ENCODE assay signal across 22 cellular contexts in genomic region chr15:69553686-69554085, GRCh38.
"Had no signal": no experiment of that assay in that cellular context is flagged by ENCODE, and none has a peak within 500 bp of the region (broad histone marks: within the 10 kb centered on the region; RNA-seq: fewer than 3 reads in every experiment).

No MANE protein-coding gene starts in this region.

- H3K4me1 ChIP-seq: suprapubic skin, uterus had no signal

- H3K36me3 ChIP-seq: esophagus squamous epithelium, gastrocnemius medialis, heart left ventricle, stomach, suprapubic skin, uterus had no signal

- H3K27me3 ChIP-seq: gastrocnemius medialis, uterus had no signal

- H3K9me3 ChIP-seq: uterus had no signal

- H3K27ac ChIP-seq: esophagus squamous epithelium, gastrocnemius medialis, heart left ventricle, suprapubic skin, uterus had no signal

- H3K4me3 ChIP-seq: esophagus squamous epithelium, gastrocnemius medialis, heart left ventricle, smooth muscle cell, stomach, suprapubic skin, uterus had no signal

- FAIRE-seq: islet of Langerhans had no signal

- DNase-seq: activated CD4-positive, alpha-beta T cell treated with anti-CD3 and anti-CD28 coated beads for 4 hours; activated CD4-positive, alpha-beta T cell treated with anti-CD3 and anti-CD28 coated beads, Interleukin-2, amount 50 U/mL, for 48 hours; activated CD4-positive, CD25-positive, alpha-beta regulatory T cell; activated CD8-positive, alpha-beta memory T cell treated with anti-CD3 and anti-CD28 coated beads, Interleukin-2, amount 50 U/mL, for 48 hours; activated naive CD4-positive, alpha-beta T cell treated with Interleukin-2 at 50 U/mL for 16 hours; activated naive CD8-positive, alpha-beta T cell treated with anti-CD3 and anti-CD28 coated beads for 36 hours; activated T-cell treated with anti-CD3 and anti-CD28 coated beads, Interleukin-2, amount 50 U/mL, for 48 hours; cerebellar nuclear complex; cortex of kidney; esophagus squamous epithelium; gastrocnemius medialis; heart left ventricle; naive B cell; occipital lobe; stimulated activated CD4-positive, alpha-beta T cell treated with anti-CD3 and anti-CD28 coated beads, Interleukin-15, amount 100 ng/mL, for 24 hours; uterus had no signal

- ATAC-seq: gastrocnemius medialis; heart left ventricle; sciatic nerve; stimulated activated memory B cell treated with anti-CD40 and anti-IgM and Interleukin-4, amounts not matched to agents 10 μg/mL and 1 μg/mL and 100 μg/mL, for 72 hours had no signal
